29 cellular contexts compared by ENCODE assay signal in genomic region chr15:75828429-75828828, GRCh38.
"Had no signal": no experiment of that assay in that cellular context is flagged by ENCODE, and none has a peak within 500 bp of the region (broad histone marks: within the 10 kb centered on the region; RNA-seq: fewer than 3 reads in every experiment).

No MANE protein-coding gene starts in this region.

- H3K36me3 Mint-ChIP-seq: immature natural killer cell; mesothelial cell of epicardium; naive B cell; natural killer cell; neural progenitor cell; stimulated activated memory B cell treated with anti-CD40 and anti-IgM and Interleukin-4, amounts not matched to agents 10 μg/mL and 1 μg/mL and 100 μg/mL, for 72 hours had no signal

- H3K27ac ChIP-seq: left lung, lower lobe of right lung, neural progenitor cell, neutrophil, parathyroid adenoma, psoas muscle, right atrium auricular region, right lobe of liver, tibial nerve, upper lobe of left lung, vagina had no signal

- DNase-seq: hypothalamus; immature natural killer cell; kidney; left colon; left lung; lower lobe of right lung; naive B cell; natural killer cell; nephron progenitor cell; occipital lobe; psoas muscle; right lobe of liver; stimulated activated CD4-positive, alpha-beta T cell treated with anti-CD3 and anti-CD28 coated beads, Interleukin-1b, Interleukin-23, amount 100 ng/mL, for 48 hours; stimulated activated CD4-positive, alpha-beta T cell treated with anti-CD3 and anti-CD28 coated beads, Interleukin-2, amount 100 ng/mL, for 48 hours; stimulated activated CD4-positive, alpha-beta T cell treated with anti-CD3 and anti-CD28 coated beads, Interleukin-4, amount 100 ng/mL, for 4 hours; stimulated activated CD8-positive, alpha-beta memory T cell treated with anti-CD3 and anti-CD28 coated beads, Interleukin-4, amount 100 ng/mL, for 48 hours; stimulated activated naive CD4-positive, alpha-beta T cell treated with Interleukin-2 at 50 U/mL for 16 hours; stimulated activated naive CD8-positive, alpha-beta T cell treated with anti-CD3 and anti-CD28 coated beads, Interleukin-15, amount 100 ng/mL, for 72 hours; substantia nigra; upper lobe of left lung had no signal

- H3K4me1 ChIP-seq: left lung, lower lobe of right lung, parathyroid adenoma, psoas muscle, right atrium auricular region, right lobe of liver, tibial nerve, upper lobe of left lung, vagina had no signal

- ATAC-seq: left colon; left lung; lower lobe of right lung; natural killer cell; psoas muscle; right lobe of liver; stimulated activated memory B cell treated with anti-CD40 and anti-IgM and Interleukin-4, amounts not matched to agents 10 μg/mL and 1 μg/mL and 100 μg/mL, for 72 hours; stimulated activated naive CD8-positive, alpha-beta T cell treated with anti-CD3 and anti-CD28 coated beads, Interleukin-15, amount 100 ng/mL, for 72 hours had no signal

- H3K27ac Mint-ChIP-seq: immature natural killer cell; mesothelial cell of epicardium; naive B cell; natural killer cell; nephron progenitor cell; neural progenitor cell; stimulated activated memory B cell treated with anti-CD40 and anti-IgM and Interleukin-4, amounts not matched to agents 10 μg/mL and 1 μg/mL and 100 μg/mL, for 72 hours; stimulated activated naive CD8-positive, alpha-beta T cell treated with anti-CD3 and anti-CD28 coated beads, Interleukin-15, amount 100 ng/mL, for 72 hours had no signal

- H3K4me3 Mint-ChIP-seq: immature natural killer cell; mesothelial cell of epicardium; naive B cell; natural killer cell; nephron progenitor cell; neural progenitor cell; stimulated activated memory B cell treated with anti-CD40 and anti-IgM and Interleukin-4, amounts not matched to agents 10 μg/mL and 1 μg/mL and 100 μg/mL, for 72 hours; stimulated activated naive CD8-positive, alpha-beta T cell treated with anti-CD3 and anti-CD28 coated beads, Interleukin-15, amount 100 ng/mL, for 72 hours had no signal

- H3K4me3 ChIP-seq: left lung, lower lobe of right lung, neural progenitor cell, psoas muscle, right atrium auricular region, right lobe of liver, smooth muscle cell, tibial nerve, upper lobe of left lung, vagina had no signal

- H3K9me3 ChIP-seq: left lung, lower lobe of right lung, neutrophil, psoas muscle, right atrium auricular region, right lobe of liver, tibial nerve, upper lobe of left lung, vagina had no signal

- H3K36me3 ChIP-seq: left lung, lower lobe of right lung, neural progenitor cell, neutrophil, right atrium auricular region, right lobe of liver, tibial nerve, upper lobe of left lung, vagina had no signal

- H3K9me3 Mint-ChIP-seq: immature natural killer cell; mesothelial cell of epicardium; naive B cell; natural killer cell; nephron progenitor cell; neural progenitor cell; stimulated activated memory B cell treated with anti-CD40 and anti-IgM and Interleukin-4, amounts not matched to agents 10 μg/mL and 1 μg/mL and 100 μg/mL, for 72 hours; stimulated activated naive CD8-positive, alpha-beta T cell treated with anti-CD3 and anti-CD28 coated beads, Interleukin-15, amount 100 ng/mL, for 72 hours had no signal

- H3K27me3 ChIP-seq: left lung, neutrophil, right atrium auricular region, right lobe of liver, upper lobe of left lung, vagina had no signal

- H3K27me3 Mint-ChIP-seq: stimulated activated naive CD8-positive, alpha-beta T cell treated with anti-CD3 and anti-CD28 coated beads, Interleukin-15, amount 100 ng/mL, for 72 hours had no signal

- H3K4me1 Mint-ChIP-seq: immature natural killer cell; naive B cell; stimulated activated memory B cell treated with anti-CD40 and anti-IgM and Interleukin-4, amounts not matched to agents 10 μg/mL and 1 μg/mL and 100 μg/mL, for 72 hours had no signal
